Comparison of ENCODE assay signal across 14 cellular contexts in genomic region chr2:14716319-14716718, GRCh38.
"Had no signal": no experiment of that assay in that cellular context is flagged by ENCODE, and none has a peak within 500 bp of the region (broad histone marks: within the 10 kb centered on the region; RNA-seq: fewer than 3 reads in every experiment).

No MANE protein-coding gene starts in this region.

- H3K4me1 ChIP-seq: gastrocnemius medialis, heart right ventricle, suprapubic skin, thyroid gland had no signal

- H3K9me3 ChIP-seq: gastrocnemius medialis, heart right ventricle, ovary, suprapubic skin, thyroid gland had no signal

- H3K36me3 ChIP-seq: gastrocnemius medialis, heart right ventricle, neural progenitor cell, ovary, suprapubic skin, thyroid gland had no signal

- H3K4me3 ChIP-seq: gastrocnemius medialis, heart right ventricle, neural progenitor cell, ovary, smooth muscle cell, suprapubic skin, thyroid gland had no signal

- H3K27ac ChIP-seq: gastrocnemius medialis, heart right ventricle, neural progenitor cell, ovary, suprapubic skin, thyroid gland had no signal

- DNase-seq: effector memory CD4-positive, alpha-beta T cell; gastrocnemius medialis; heart right ventricle; hypothalamus; islet precursor cell; midbrain; ovary; right cardiac atrium; stimulated activated CD4-positive, alpha-beta T cell treated with anti-CD3 and anti-CD28 coated beads, Interleukin-2, amount 100 ng/mL, for 48 hours; stimulated activated naive CD8-positive, alpha-beta T cell treated with anti-CD3 and anti-CD28 coated beads, Interleukin-15, Interleukin-2, amounts not matched to agents 100 U/mL and 50 U/mL, for 24 hours; thyroid gland had no signal

- H3K27me3 ChIP-seq: gastrocnemius medialis, heart right ventricle, neural progenitor cell, ovary, suprapubic skin, thyroid gland had no signal
